Comparison of ENCODE assay signal across 31 cellular contexts in genomic region chr18:39366086-39366485, GRCh38.
"Had no signal": no experiment of that assay in that cellular context is flagged by ENCODE, and none has a peak within 500 bp of the region (broad histone marks: within the 10 kb centered on the region; RNA-seq: fewer than 3 reads in every experiment).

No MANE protein-coding gene starts in this region.

- H3K27ac Mint-ChIP-seq: activated CD4-positive, alpha-beta memory T cell treated with anti-CD3 and anti-CD28 coated beads, Interleukin-2, amount 10 ng/mL, durations not matched to agents 7 days and 5 days; activated CD8-positive, alpha-beta memory T cell treated with anti-CD3 and anti-CD28 coated beads, Interleukin-2, amount 10 ng/mL, durations not matched to agents 7 days and 5 days; activated naive CD4-positive, alpha-beta T cell treated with anti-CD3 and anti-CD28 coated beads, Interleukin-2, amount 10 ng/mL, durations not matched to agents 7 days and 5 days; activated naive CD8-positive, alpha-beta T cell; activated naive CD8-positive, alpha-beta T cell treated with anti-CD3 and anti-CD28 coated beads, Interleukin-2, amount 50 U/mL, for 24 hours; brain had no signal

- H3K36me3 Mint-ChIP-seq: activated CD8-positive, alpha-beta memory T cell treated with anti-CD3 and anti-CD28 coated beads, Interleukin-2, amount 10 ng/mL, durations not matched to agents 7 days and 5 days; activated naive CD4-positive, alpha-beta T cell treated with anti-CD3 and anti-CD28 coated beads, Interleukin-2, amount 10 ng/mL, durations not matched to agents 7 days and 5 days; activated naive CD8-positive, alpha-beta T cell; brain had no signal

- H3K9me3 Mint-ChIP-seq: activated naive CD8-positive, alpha-beta T cell treated with anti-CD3 and anti-CD28 coated beads, Interleukin-2, amount 50 U/mL, for 24 hours had no signal

- H3K4me3 Mint-ChIP-seq: activated CD4-positive, alpha-beta memory T cell treated with anti-CD3 and anti-CD28 coated beads, Interleukin-2, amount 10 ng/mL, durations not matched to agents 7 days and 5 days; activated CD8-positive, alpha-beta memory T cell treated with anti-CD3 and anti-CD28 coated beads, Interleukin-2, amount 10 ng/mL, durations not matched to agents 7 days and 5 days; activated naive CD4-positive, alpha-beta T cell treated with anti-CD3 and anti-CD28 coated beads, Interleukin-2, amount 10 ng/mL, durations not matched to agents 7 days and 5 days; activated naive CD8-positive, alpha-beta T cell; activated naive CD8-positive, alpha-beta T cell treated with anti-CD3 and anti-CD28 coated beads, Interleukin-2, amount 50 U/mL, for 24 hours; brain had no signal

- H3K4me1 Mint-ChIP-seq: activated CD4-positive, alpha-beta memory T cell treated with anti-CD3 and anti-CD28 coated beads, Interleukin-2, amount 10 ng/mL, durations not matched to agents 7 days and 5 days; activated CD8-positive, alpha-beta memory T cell treated with anti-CD3 and anti-CD28 coated beads, Interleukin-2, amount 10 ng/mL, durations not matched to agents 7 days and 5 days; activated naive CD4-positive, alpha-beta T cell treated with anti-CD3 and anti-CD28 coated beads, Interleukin-2, amount 10 ng/mL, durations not matched to agents 7 days and 5 days had no signal

- H3K27ac ChIP-seq: WERI-Rb-1 had no signal

- H3K36me3 ChIP-seq: WERI-Rb-1 had no signal

- DNase-seq: activated CD4-positive, alpha-beta memory T cell treated with anti-CD3 and anti-CD28 coated beads, Interleukin-2, amount 10 ng/mL, durations not matched to agents 7 days and 5 days; activated CD4-positive, alpha-beta T cell treated with anti-CD3 and anti-CD28 coated beads for 1 hour; activated CD4-positive, alpha-beta T cell treated with anti-CD3 and anti-CD28 coated beads for 48 hours; activated CD4-positive, CD25-positive, alpha-beta regulatory T cell; activated CD8-positive, alpha-beta memory T cell treated with anti-CD3 and anti-CD28 coated beads for 24 hours; activated CD8-positive, alpha-beta memory T cell treated with anti-CD3 and anti-CD28 coated beads, Interleukin-2, amount 10 ng/mL, durations not matched to agents 7 days and 5 days; activated CD8-positive, alpha-beta memory T cell treated with anti-CD3 and anti-CD28 coated beads, Interleukin-2, amount 50 U/mL, for 48 hours; activated effector memory CD4-positive, alpha-beta T cell treated with Interleukin-2 at 50 U/mL for 16 hours; activated naive CD4-positive, alpha-beta T cell treated with anti-CD3 and anti-CD28 coated beads, Interleukin-2, amount 10 ng/mL, durations not matched to agents 7 days and 5 days; activated naive CD8-positive, alpha-beta T cell treated with anti-CD3 and anti-CD28 coated beads, Interleukin-2, amount 50 U/mL, for 24 hours; activated T-cell treated with anti-CD3 and anti-CD28 coated beads, Interleukin-2, amount 50 U/mL, for 48 hours; anterior cingulate cortex; caudate nucleus; cerebellar nuclear complex; MM.1S; MV-4-11; NCI-H1092; NCI-H1436 treated with DMSO at 0.1 percent for 48 hours; NCI-H1694 treated with DMSO at 0.1 percent for 48 hours; NCI-H2029; NCI-H510A; NCI-H526; NCI-H748 treated with DMSO at 0.1 percent for 48 hours; Right ventricle myocardium superior; SW 1271; T-helper 1 cell; T-helper 2 cell; T-helper 9 cell; WERI-Rb-1 had no signal

- H3K27me3 Mint-ChIP-seq: activated CD4-positive, alpha-beta memory T cell treated with anti-CD3 and anti-CD28 coated beads, Interleukin-2, amount 10 ng/mL, durations not matched to agents 7 days and 5 days; activated CD8-positive, alpha-beta memory T cell treated with anti-CD3 and anti-CD28 coated beads, Interleukin-2, amount 10 ng/mL, durations not matched to agents 7 days and 5 days; activated naive CD4-positive, alpha-beta T cell treated with anti-CD3 and anti-CD28 coated beads, Interleukin-2, amount 10 ng/mL, durations not matched to agents 7 days and 5 days; activated naive CD8-positive, alpha-beta T cell; activated naive CD8-positive, alpha-beta T cell treated with anti-CD3 and anti-CD28 coated beads, Interleukin-2, amount 50 U/mL, for 24 hours had no signal

- ATAC-seq: activated CD8-positive, alpha-beta memory T cell treated with anti-CD3 and anti-CD28 coated beads, Interleukin-2, amount 10 ng/mL, durations not matched to agents 7 days and 5 days; activated naive CD8-positive, alpha-beta T cell treated with anti-CD3 and anti-CD28 coated beads, Interleukin-2, amount 50 U/mL, for 24 hours had no signal
